In genomic region chr1:224535641-224536040, GRCh38 we compare ENCODE assay signal across 20 cellular contexts.
"Had no signal": no experiment of that assay in that cellular context is flagged by ENCODE, and none has a peak within 500 bp of the region (broad histone marks: within the 10 kb centered on the region; RNA-seq: fewer than 3 reads in every experiment).

No MANE protein-coding gene starts in this region.

- H3K4me3 ChIP-seq: hepatocyte, ovary, right lobe of liver had no signal

- DNase-seq: activated CD4-positive, alpha-beta memory T cell treated with anti-CD3 and anti-CD28 coated beads, Interleukin-2, amount 10 ng/mL, durations not matched to agents 7 days and 5 days; activated CD4-positive, alpha-beta T cell treated with anti-CD3 and anti-CD28 coated beads for 48 hours; activated CD4-positive, CD25-positive, alpha-beta regulatory T cell; activated naive CD4-positive, alpha-beta T cell treated with Interleukin-2 at 50 U/mL for 16 hours; activated naive CD8-positive, alpha-beta T cell treated with anti-CD3 and anti-CD28 coated beads, Interleukin-2, amount 10 ng/mL, durations not matched to agents 7 days and 5 days; activated T-cell treated with anti-CD3 and anti-CD28 coated beads, Interleukin-2, amount 50 U/mL, for 24 hours; amygdala; caudate nucleus; foreskin fibroblast; left cardiac atrium; mesendoderm; naive thymus-derived CD8-positive, alpha-beta T cell; ovary; right lobe of liver; small intestine; stimulated activated CD4-positive, alpha-beta T cell treated with anti-CD3 and anti-CD28 coated beads, Interleukin-15, amount 100 ng/mL, for 24 hours; stimulated activated CD4-positive, alpha-beta T cell treated with anti-CD3 and anti-CD28 coated beads, Interleukin-4, amount 100 ng/mL, for 1 hour; T-helper 9 cell had no signal

- H3K27me3 ChIP-seq: hepatocyte, ovary, right lobe of liver had no signal

- H3K36me3 ChIP-seq: ovary, right lobe of liver had no signal

- H3K27ac ChIP-seq: hepatocyte, ovary, right lobe of liver had no signal

- FAIRE-seq: islet of Langerhans, small intestine had no signal

- H3K9me3 ChIP-seq: ovary, right lobe of liver had no signal

- H2AFZ ChIP-seq: hepatocyte had no signal

- ATAC-seq: left cardiac atrium; naive thymus-derived CD8-positive, alpha-beta T cell; right lobe of liver had no signal

- H3K4me2 ChIP-seq: hepatocyte had no signal
